In genomic region chr1:204014336-204014735, GRCh38 we compare ENCODE assay signal across 20 cellular contexts. TPM values are rescaled to one million over a fixed set of nuclear protein-coding genes. Genes with fewer than 3 reads are reported as not detected.
DNase-seq lines count a peak whose midpoint lies in the region; ATAC-seq, FAIRE-seq and TF ChIP-seq lines count a peak whose summit lies in the region.
"Had no signal": no experiment of that assay in that cellular context is flagged by ENCODE, and none has a peak within 500 bp of the region (broad histone marks: within the 10 kb centered on the region; RNA-seq: fewer than 3 reads in every experiment).

No MANE protein-coding gene starts in this region.

- H2BK120ac ChIP-seq in H1 (replicated peaks; ENCODE audit: low read depth, low read length) (no peak overlapping the region), trophoblast cell (ENCODE audit: insufficient read depth, low read length, poor library complexity) (no peak overlapping the region)

- H3K18ac ChIP-seq in H1 (ENCODE audit: extremely low read depth, low read length): no peak overlapping the region
- no peak overlapping the region for H3K18ac ChIP-seq in trophoblast cell (ENCODE audit: low read length)

- POLR2A ChIA-PET in H1 (lab: Charles Lee; ENCODE audit: partially characterized antibody): interaction anchor here (2.2 kb wide), 1 partner anchor 12 kb away, joined by 10 read pairs; no protein-coding TSS in a partner anchor

- H4K20me1 ChIP-seq in H1 (replicated peaks in 1 of 2; ENCODE audit: control insufficient read depth in 1 of 2, insufficient read depth in 2 of 2, low read length in 2 of 2): no peaks in the 10 kb centered on the region
- H4K20me1 ChIP-seq: BLaER1 treated with 17β-estradiol and CSF1 and Interleukin-3, amounts not matched to agents 10 nM and 100 nM had no signal

- H4K91ac ChIP-seq in H1 (replicated peaks; ENCODE audit: insufficient read length, low read length) (no peak overlapping the region), trophoblast cell (ENCODE audit: low read depth, low read length) (no peak overlapping the region)

- no peak overlapping the region for H4K12ac ChIP-seq in trophoblast cell (ENCODE audit: low read depth, low read length)

- H2AFZ ChIP-seq in H1 (ENCODE audit: low read length) (no peak overlapping the region), trophoblast cell (ENCODE audit: insufficient read depth, low read length, poor library complexity) (no peak overlapping the region)

- H3K4ac ChIP-seq in H1 (replicated peaks; ENCODE audit: insufficient read length, low read depth, low read length) (no peak overlapping the region), trophoblast cell (ENCODE audit: low read depth, low read length) (no peak overlapping the region)

- no peak overlapping the region for H2BK15ac ChIP-seq in H1 (ENCODE audit: low read length)

- no peak for TF ChIP-seq EP300 in H1 (IDR thresholded peaks at IDR 0.05; ENCODE audit: borderline replicate concordance in 1 of 2, low read depth in 2 of 2, low read length in 2 of 2)

- H3K23me2 ChIP-seq in H1 (ENCODE audit: low read depth, low read length): no peaks in the 10 kb centered on the region

- H2AK5ac ChIP-seq in H1 (ENCODE audit: low read depth, low read length): no peak overlapping the region
- no peak overlapping the region for H2AK5ac ChIP-seq in trophoblast cell (ENCODE audit: low read length)

- H3K79me2 ChIP-seq in H1 (ENCODE audit: control insufficient read depth in 1 of 2, insufficient read depth in 2 of 2, low read length in 2 of 2): no peaks in the 10 kb centered on the region
- H3K79me2 ChIP-seq in trophoblast cell (ENCODE audit: control insufficient read depth, insufficient read depth, low read length, poor library complexity): no peaks in the 10 kb centered on the region

- H3K27ac ChIP-seq in H1 (ENCODE audit: low read depth, low read length) (no peak overlapping the region), trophoblast cell (ENCODE audit: low read depth, low read length) (no peak overlapping the region), lower lobe of right lung (no peak overlapping the region)
- H3K27ac ChIP-seq: 22Rv1; A549; BLaER1 treated with 17β-estradiol and CSF1 and Interleukin-3, amounts not matched to agents 10 nM and 100 nM; C4-2B had no signal

- TF ChIP-seq RAD21 in H1 (IDR thresholded peaks at IDR 0.05 in 1 of 2, conservative IDR thresholded peaks at IDR 0.05 in 1 of 2; ENCODE audit: low read depth in 2 of 2, low read length in 2 of 2): no peak

- H3K14ac ChIP-seq in H1 (ENCODE audit: insufficient read length): no peak overlapping the region
- no peak overlapping the region for H3K14ac ChIP-seq in trophoblast cell (ENCODE audit: low read length)

- no peak for FAIRE-seq in H1 (lab: Jason Lieb, UNC)
- FAIRE-seq: A549, D721Med, G401.6, GM12891, GM19239 had no signal

- H4K5ac ChIP-seq in H1 (ENCODE audit: insufficient read length, low read depth, low read length): no peak overlapping the region

- no peaks in the 10 kb centered on the region for H3K36me3 ChIP-seq in H1 (ENCODE audit: control insufficient read depth in 2 of 4, insufficient read depth in 4 of 4, low read length in 3 of 4)
- H3K36me3 ChIP-seq in trophoblast cell (ENCODE audit: control insufficient read depth in 1 of 2, insufficient read depth in 2 of 2, low read length in 2 of 2): no peaks in the 10 kb centered on the region
- H3K36me3 ChIP-seq in lower lobe of right lung: no peaks in the 10 kb centered on the region
- H3K36me3 ChIP-seq: BLaER1 treated with 17β-estradiol and CSF1 and Interleukin-3, amounts not matched to agents 10 nM and 100 nM had no signal

- TF ChIP-seq CTCF in H1 (IDR thresholded peaks at IDR 0.05; ENCODE audit: control extremely low read depth in 1 of 3, insufficient read depth in 1 of 3, low read depth in 1 of 3, low read length in 3 of 3) (no peak), epithelial cell of esophagus (IDR thresholded peaks at IDR 0.05; ENCODE audit: insufficient read depth, low read depth, low read length, missing control alignments) (no peak), lower lobe of right lung (IDR thresholded peaks at IDR 0.05) (no peak)

- 0 out of 2 replicates have a peak overlapping the region, but pooled peaks have one; percentile 26 for H2BK20ac ChIP-seq in H1 (ENCODE audit: low read length)

- 93% methylated on average over 3 of the region's 3 CpGs; no CpG with 5 or more reads in 1 of the 2 experiments for WGBS in H1 (ENCODE audit: extremely low coverage in 1 of 2, insufficient coverage in 1 of 2, insufficient read length in 1 of 2, insufficient replicate concordance in 2 of 2, low coverage in 1 of 2, low lambda C conversion rate in 2 of 2, missing lambda C conversion rate in 1 of 2), 2 experiments
- no CpG with 5 or more reads among the region's 3 CpGs for WGBS in trophoblast cell (ENCODE audit: extremely low coverage, insufficient coverage, insufficient read length)

- H3K27me3 ChIP-seq in H1 (replicated peaks in 1 of 4; ENCODE audit: control insufficient read depth in 3 of 4, extremely low read depth in 1 of 4, insufficient read depth in 3 of 4, low read length in 3 of 4): no peaks in the 10 kb centered on the region
- H3K27me3 ChIP-seq in trophoblast cell (ENCODE audit: insufficient read depth, low read length): no peaks in the 10 kb centered on the region
- H3K27me3 ChIP-seq in lower lobe of right lung (ENCODE audit: low read depth): no peaks in the 10 kb centered on the region
- H3K27me3 ChIP-seq: BLaER1 treated with 17β-estradiol and CSF1 and Interleukin-3, amounts not matched to agents 10 nM and 100 nM had no signal

- H3K9me3 ChIP-seq in H1 (ENCODE audit: insufficient read depth in 2 of 2, low read depth in 1 of 2, low read length in 1 of 2) (no peaks in the 10 kb centered on the region), trophoblast cell (ENCODE audit: insufficient read depth, low read depth, low read length) (no peaks in the 10 kb centered on the region), lower lobe of right lung (no peaks in the 10 kb centered on the region)
- H3K9me3 ChIP-seq: A549; BLaER1 treated with 17β-estradiol and CSF1 and Interleukin-3, amounts not matched to agents 10 nM and 100 nM; Caco-2 had no signal

- no peak overlapping the region for H2BK12ac ChIP-seq in H1 (ENCODE audit: low read depth, low read length)
- no peak overlapping the region for H2BK12ac ChIP-seq in trophoblast cell (ENCODE audit: low read length)

- no peak for DNase-seq in H1 (ENCODE audit: low read depth in 1 of 2, low spot score in 2 of 2)
- DNase-seq in epithelial cell of esophagus (ENCODE audit: low read depth): peak; percentile 33
- peak; percentile 79 to 93 for DNase-seq in trophoblast cell
- no peak for DNase-seq in lower lobe of right lung
- no peak for DNase-seq in T-helper 2 cell
- DNase-seq: AML-193; Caco-2; Calu3; CD4-positive, alpha-beta T cell; CD8-positive, alpha-beta T cell; DMS79 treated with DMSO at 0.1 percent for 48 hours; GF-D8 had no signal

- H3K9ac ChIP-seq in H1 (replicated peaks in 1 of 4; ENCODE audit: extremely low read depth in 1 of 4, low read depth in 3 of 4, low read length in 3 of 4) (no peak overlapping the region), trophoblast cell (ENCODE audit: low read length) (no peak overlapping the region)
- H3K9ac ChIP-seq: BLaER1 treated with 17β-estradiol and CSF1 and Interleukin-3, amounts not matched to agents 10 nM and 100 nM had no signal

- H4K8ac ChIP-seq in H1 (ENCODE audit: extremely low read depth, insufficient read depth, low read length) (no peak overlapping the region), trophoblast cell (ENCODE audit: low read depth, low read length) (no peak overlapping the region)

- H3K4me2 ChIP-seq in H1 (ENCODE audit: insufficient read depth in 1 of 2, low read depth in 2 of 2, low read length in 2 of 2) (no peak overlapping the region), trophoblast cell (ENCODE audit: low read length) (no peak overlapping the region)
- H3K4me2 ChIP-seq: A549; BLaER1 treated with 17β-estradiol and CSF1 and Interleukin-3, amounts not matched to agents 10 nM and 100 nM had no signal

- intact Hi-C loops in lower lobe of right lung (cut with DNase I): no loop called here

- CTCF ChIA-PET in H1 (lab: Charles Lee; ENCODE audit: partially characterized antibody): interaction anchor here (0.9 to 1.4 kb wide), 3 partner anchors 42 to 143 kb away, joined by 3 to 4 read pairs (median 4); no protein-coding TSS in a partner anchor

- no peak overlapping the region for H3K23ac ChIP-seq in H1 (ENCODE audit: insufficient read length)
- no peak overlapping the region for H3K23ac ChIP-seq in trophoblast cell (ENCODE audit: low read length)

- H3K4me3 ChIP-seq in H1 (ENCODE audit: extremely low read depth in 1 of 4, insufficient read depth in 2 of 4, low read depth in 3 of 4, low read length in 4 of 4): no peak overlapping the region
- no peak overlapping the region for H3K4me3 ChIP-seq in epithelial cell of esophagus (ENCODE audit: low read length)
- no peak overlapping the region for H3K4me3 ChIP-seq in trophoblast cell (ENCODE audit: low read depth, low read length)
- H3K4me3 ChIP-seq in lower lobe of right lung: no peak overlapping the region
- H3K4me3 ChIP-seq: A549; BLaER1 treated with 17β-estradiol and CSF1 and Interleukin-3, amounts not matched to agents 10 nM and 100 nM had no signal

- no peak for ATAC-seq in lower lobe of right lung
- ATAC-seq: A549; CD8-positive, alpha-beta T cell had no signal

- H3K79me1 ChIP-seq in H1 (ENCODE audit: low read depth, low read length) (no peaks in the 10 kb centered on the region), trophoblast cell (ENCODE audit: low read length) (peaks cover 2% of the 10 kb centered on the region)

- peaks cover 0 to 10% (median 1%) of the 10 kb centered on the region in 4 experiments; a peak in 3 of 7 replicates for H3K4me1 ChIP-seq in H1 (replicated peaks in 1 of 4; ENCODE audit: control insufficient read depth in 3 of 4, insufficient read depth in 4 of 4, low read length in 3 of 4)
- H3K4me1 ChIP-seq in trophoblast cell (ENCODE audit: control insufficient read depth in 1 of 2, insufficient read depth in 2 of 2, low read length in 2 of 2): peaks cover 3 to 4% of the 10 kb centered on the region in 2 experiments
- H3K4me1 ChIP-seq in lower lobe of right lung: no peaks in the 10 kb centered on the region
- H3K4me1 ChIP-seq: A549; BLaER1 treated with 17β-estradiol and CSF1 and Interleukin-3, amounts not matched to agents 10 nM and 100 nM had no signal

- H2BK5ac ChIP-seq in H1 (ENCODE audit: low read depth, low read length) (no peak overlapping the region), trophoblast cell (ENCODE audit: low read depth, low read length, poor library complexity) (no peak overlapping the region)

- H3K56ac ChIP-seq in H1 (replicated peaks; ENCODE audit: insufficient read length, low read depth, low read length): no peak overlapping the region

- no peak for TF ChIP-seq POLR2A in H1 (IDR thresholded peaks at IDR 0.05; ENCODE audit: control extremely low read depth in 1 of 2, low read depth in 2 of 2, low read length in 2 of 2)

RNA-seq across cellular contexts. Expression of gene SOX13, which starts 58.6 kb away (rescaled TPM):
- 173 and 180 TPM in 2 replicates for total RNA-seq in H1 (2021; fragmentation: NEBNext Ultra II Directional; extraction: Animal tissue kit (Norgen Biotek cat#: 25700))
- 113 and 169 TPM in 2 replicates for polyA plus RNA-seq in H1 (2011; rRNA removed)
- polyA plus RNA-seq in H1 (2011; cell fraction: cytosol; rRNA removed): 96.2 TPM
- 219 TPM for polyA plus RNA-seq in H1 (2011; cell fraction: nucleus; rRNA removed)
- polyA plus RNA-seq in H1 (2012, experiment 1 of 2): 59.8 to 90.9 TPM (median 83.4 TPM) in 4 replicates
- 63.6 TPM for polyA plus RNA-seq in H1 (2012, experiment 2 of 2)
- 44.3 TPM for polyA plus RNA-seq in H1 (2013, experiment 1 of 2)
- polyA plus RNA-seq in H1 (2013, experiment 2 of 2): 44.2 TPM
- polyA minus RNA-seq in H1 (2011; rRNA and poly(A)+ RNA removed): 81.6 and 128 TPM in 2 replicates
- polyA minus RNA-seq in H1 (2011; cell fraction: cytosol; rRNA and poly(A)+ RNA removed): 90.1 TPM
- polyA minus RNA-seq in H1 (2011; cell fraction: nucleus; rRNA and poly(A)+ RNA removed): 162 TPM
- polyA plus RNA-seq in trophoblast cell (2013): 79.8 and 85.3 TPM in 2 replicates
- total RNA-seq in lower lobe of right lung: 57.8 TPM

Comparison
In these comparisons a context has a peak if more than half of its experiments do, and no peak if none do; other contexts are left out.
1. DNase-seq: peak in epithelial cell of esophagus (single experiment) and trophoblast cell (2 of 2); none in H1 (0 of 2), lower lobe of right lung (single experiment) and T-helper 2 cell (0 of 5).